ENCODE assay signal across 8 cellular contexts in genomic region chr3:149969110-149969944, GRCh38. TPM values are rescaled to one million over a fixed set of nuclear protein-coding genes. Genes with fewer than 3 reads are reported as not detected.
DNase-seq lines count a peak whose midpoint lies in the region; ATAC-seq and TF ChIP-seq lines count a peak whose summit lies in the region.

No MANE protein-coding gene starts in this region.

- 2% methylated on average over 14 of the region's 16 CpGs for WGBS in HUES64
- WGBS in ectodermal cell, 2 experiments, result 0 to 1% methylated on average over 14 to 16 of the region's 16 CpGs
- WGBS in testis, 2 donors, result 4 to 7% methylated on average over 16 of the region's 16 CpGs

- intact Hi-C loops in lower lobe of right lung (cut with DNase I) (no loop called here), testis (cut with DNase I; ENCODE audit: low total_unique reads) (no loop called here)

- CTCF ChIA-PET in RWPE1 (lab: Yijun Ruan, JAX), result interaction anchor here (0.7 to 0.9 kb wide), 2 partner anchors 142 to 215 kb away, joined by 4 to 5 read pairs; no protein-coding TSS in a partner anchor

- TF ChIP-seq CTCF in RWPE1 (conservative IDR thresholded peaks at IDR 0.05; ENCODE audit: low read depth) (peak; percentile 29; the same call in 1 of the 2 replicates), lower lobe of right lung (IDR thresholded peaks at IDR 0.05) (peak; percentile 21), testis (IDR thresholded peaks at IDR 0.05) (peak in 2 of 3 experiments; percentile 14 to 15)

- H3K9ac ChIP-seq in HUES64 (ENCODE audit: low read depth, low read length), result peak overlapping the region; percentile 97

- H3K27ac ChIP-seq in HUES64 (ENCODE audit: low read depth, low read length) (peak overlapping the region; percentile 96), RWPE1 (peak overlapping the region; percentile 95), ectodermal cell (ENCODE audit: insufficient read depth, low read depth, low read length, poor library complexity, severe bottlenecking) (peak overlapping the region; percentile 95), lower lobe of right lung (peak overlapping the region; percentile 34), testis (peak overlapping the region; percentile 90 to 94)

- H3K9me3 ChIP-seq in HUES64 (ENCODE audit: insufficient read depth, low read depth, low read length), result no peaks in the 10 kb centered on the region
- no peaks in the 10 kb centered on the region for H3K9me3 ChIP-seq in ectodermal cell (ENCODE audit: control insufficient read depth, low read length)
- no peaks in the 10 kb centered on the region for H3K9me3 ChIP-seq in lower lobe of right lung
- no peaks in the 10 kb centered on the region for H3K9me3 ChIP-seq in testis

- peak; percentile 59 for DNase-seq in D341Med (ENCODE audit: low spot score)
- DNase-seq in RWPE1 (ENCODE audit: low spot score), result peak; percentile 63
- no peak for DNase-seq in lower lobe of right lung
- peak; percentile 79 for DNase-seq in testis
- DNase-seq in stimulated activated CD4-positive, alpha-beta T cell treated with anti-CD3 and anti-CD28 coated beads, Interleukin-4, amount 100 ng/mL, for 4 hours, result no peak

- H3K4me1 ChIP-seq in HUES64 (ENCODE audit: insufficient read depth, low read length) (peaks cover 44% of the 10 kb centered on the region), ectodermal cell (ENCODE audit: control insufficient read depth, insufficient read depth, low read length) (peaks cover 12% of the 10 kb centered on the region), lower lobe of right lung (peaks cover 22% of the 10 kb centered on the region), testis (peaks cover 8% of the 10 kb centered on the region)

- peaks cover 41% of the 10 kb centered on the region for H3K36me3 ChIP-seq in HUES64 (ENCODE audit: insufficient read depth, low read length)
- peaks cover 10% of the 10 kb centered on the region for H3K36me3 ChIP-seq in ectodermal cell (ENCODE audit: control insufficient read depth, insufficient read depth, low read length)
- peaks cover 3% of the 10 kb centered on the region for H3K36me3 ChIP-seq in lower lobe of right lung
- no peaks in the 10 kb centered on the region for H3K36me3 ChIP-seq in testis (ENCODE audit: low read depth, missing control alignments)

- ATAC-seq in lower lobe of right lung (peak in 1 of 2 donors; percentile 38), GM21515 (IDR thresholded peaks at IDR 0.05; ENCODE audit: unreplicated experiment) (no peak)

- H3K4me3 ChIP-seq in HUES64 (ENCODE audit: low read length) (peak overlapping the region; percentile 82), ectodermal cell (ENCODE audit: insufficient read depth, low read depth, low read length) (peak overlapping the region; percentile 87), lower lobe of right lung (peak overlapping the region; percentile 88), testis (peak overlapping the region; percentile 78 to 87)

- TF ChIP-seq POLR2A in testis (IDR thresholded peaks at IDR 0.05), result no peak

- H3K27me3 ChIP-seq in HUES64 (ENCODE audit: insufficient read depth, low read length), result no peaks in the 10 kb centered on the region
- H3K27me3 ChIP-seq in ectodermal cell (ENCODE audit: control insufficient read depth, insufficient read depth, low read length, poor library complexity, severe bottlenecking), result no peaks in the 10 kb centered on the region
- H3K27me3 ChIP-seq in lower lobe of right lung (ENCODE audit: low read depth), result peaks cover 10% of the 10 kb centered on the region
- no peaks in the 10 kb centered on the region for H3K27me3 ChIP-seq in testis

- POLR2A ChIA-PET in RWPE1 (lab: Yijun Ruan, JAX; ENCODE audit: low non-redundant PET), result interaction anchor here (0.7 kb wide), 1 partner anchor 190 kb away, joined by 6 read pairs; no protein-coding TSS in a partner anchor

RNA-seq across cellular contexts. Expression of gene PFN2, which starts 1.4 kb away (rescaled TPM):
- polyA plus RNA-seq in HUES64 (2013, experiment 1 of 2), result 205 TPM
- 255 TPM for polyA plus RNA-seq in HUES64 (2013, experiment 2 of 2)
- 672 TPM for polyA plus RNA-seq in ectodermal cell (2013, experiment 1 of 4)
- 632 TPM for polyA plus RNA-seq in ectodermal cell (2013, experiment 2 of 4)
- 513 TPM for polyA plus RNA-seq in ectodermal cell (2013, experiment 3 of 4)
- polyA plus RNA-seq in ectodermal cell (2013, experiment 4 of 4), result 573 TPM
- total RNA-seq in lower lobe of right lung (28.5 TPM), testis (10 to 100 TPM; 54.3 to 69.1 TPM)
- 63.8 TPM for polyA plus RNA-seq in testis (ENCODE audit: insufficient read depth, low read depth, low replicate concordance)

Comparison
In these comparisons a context has a peak if more than half of its experiments do, and no peak if none do; other contexts are left out.
1. DNase-seq: peak in D341Med (single experiment), RWPE1 (single experiment) and testis (single experiment); none in lower lobe of right lung (single experiment) and stimulated activated CD4-positive, alpha-beta T cell treated with anti-CD3 and anti-CD28 coated beads, Interleukin-4, amount 100 ng/mL, for 4 hours (0 of 2).
2. H3K27ac ChIP-seq: peak in every context shown above with its lines; median percentile 96 in HUES64; 95 in RWPE1; 95 in ectodermal cell; 92 in testis; 34 in lower lobe of right lung.
3. Peak in every context shown above with its lines, with median percentiles within 50 percentile points of each other: H3K4me3 ChIP-seq and CTCF ChIP-seq.